ENCODE assay signal across 13 cellular contexts in the genomic region with DNA sequence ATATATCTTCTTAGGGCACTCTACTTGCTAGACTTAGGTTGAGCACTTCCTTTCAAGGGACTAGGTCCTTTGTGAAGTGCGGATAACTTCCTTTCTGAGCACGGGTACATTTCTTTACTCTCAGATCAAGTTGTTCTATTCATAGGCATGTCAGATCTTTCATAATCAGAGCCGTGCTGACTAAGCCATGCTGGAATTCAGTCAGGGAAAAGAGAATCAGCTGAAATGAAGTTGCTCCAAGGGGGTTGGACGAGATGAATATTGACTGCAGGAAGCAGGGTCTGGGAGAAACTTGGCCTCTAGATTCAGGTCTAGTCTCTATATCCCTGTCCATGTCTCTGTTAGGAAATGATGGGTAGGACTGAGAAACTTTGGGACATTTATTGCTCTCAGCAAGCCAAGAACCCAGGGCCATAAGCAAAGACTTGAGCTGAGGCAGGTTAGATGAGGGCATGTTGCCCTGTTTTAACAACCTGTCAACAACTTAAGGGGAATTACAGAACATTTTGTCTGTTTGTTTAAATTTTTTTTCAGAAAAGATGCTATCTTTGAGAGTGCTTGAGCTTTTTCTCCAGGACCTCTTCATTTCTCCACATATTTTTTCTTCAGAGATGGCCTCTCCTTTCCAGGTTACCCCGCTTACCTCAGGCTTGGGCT. TPM values are rescaled to one million over a fixed set of nuclear protein-coding genes. Genes with fewer than 3 reads are reported as not detected.
DNase-seq lines count a peak whose midpoint lies in the region; ATAC-seq, FAIRE-seq and TF ChIP-seq lines count a peak whose summit lies in the region.
"Had no signal": no experiment of that assay in that cellular context is flagged by ENCODE, and none has a peak within 500 bp of the region (broad histone marks: within the 10 kb centered on the region; RNA-seq: fewer than 3 reads in every experiment).

No MANE protein-coding gene starts in this region.

- no peak overlapping the region for H4K91ac ChIP-seq in H1 (replicated peaks; ENCODE audit: insufficient read length, low read length)

- H3K27me3 ChIP-seq in H1 (replicated peaks in 1 of 4; ENCODE audit: control insufficient read depth in 3 of 4, extremely low read depth in 1 of 4, insufficient read depth in 3 of 4, low read length in 3 of 4) (no peaks in the 10 kb centered on the region), left lung (no peaks in the 10 kb centered on the region)
- H3K27me3 ChIP-seq in naive thymus-derived CD4-positive, alpha-beta T cell (ENCODE audit: control insufficient read depth in 2 of 2, insufficient read depth in 2 of 2, low read length in 2 of 2), result no peaks in the 10 kb centered on the region
- H3K27me3 ChIP-seq: BLaER1 treated with 17β-estradiol and CSF1 and Interleukin-3, amounts not matched to agents 10 nM and 100 nM had no signal

- intact Hi-C loops in left lung (cut with DNase I), result no loop called here
- intact Hi-C loops in naive thymus-derived CD4-positive, alpha-beta T cell (cut with micrococcal nuclease), result no loop called here

- ATAC-seq in A549 (peak; percentile 71 to 79; a peak in 5 of 6 replicates), left lung (peak; percentile 93), GM21737 (IDR thresholded peaks at IDR 0.05; ENCODE audit: unreplicated experiment) (no peak)
- no peak for ATAC-seq in naive thymus-derived CD4-positive, alpha-beta T cell

- no peak overlapping the region for H2BK20ac ChIP-seq in H1 (ENCODE audit: low read length)

- H3K27ac ChIP-seq in A549 (peak overlapping the region; percentile 60 to 63; a peak in 4 of 6 replicates), H1 (ENCODE audit: low read depth, low read length) (no peak overlapping the region), left lung (peak overlapping the region; percentile 29 to 31)
- H3K27ac ChIP-seq in naive thymus-derived CD4-positive, alpha-beta T cell (ENCODE audit: low read depth, low read length), result no peak overlapping the region
- H3K27ac ChIP-seq: BLaER1 treated with 17β-estradiol and CSF1 and Interleukin-3, amounts not matched to agents 10 nM and 100 nM had no signal

- H3K36me3 ChIP-seq in H1 (ENCODE audit: control insufficient read depth in 2 of 4, insufficient read depth in 4 of 4, low read length in 3 of 4) (no peaks in the 10 kb centered on the region), left lung (no peaks in the 10 kb centered on the region)
- no peaks in the 10 kb centered on the region for H3K36me3 ChIP-seq in naive thymus-derived CD4-positive, alpha-beta T cell (ENCODE audit: control insufficient read depth in 2 of 3, insufficient read depth in 3 of 3, low read length in 3 of 3)
- H3K36me3 ChIP-seq: BLaER1 treated with 17β-estradiol and CSF1 and Interleukin-3, amounts not matched to agents 10 nM and 100 nM; HAP-1 had no signal

- CTCF ChIA-PET in A549 (lab: Yijun Ruan, JAX) (interaction anchor here (1.2 to 2.8 kb wide), 3 partner anchors 17 to 103 kb away, joined by 3 to 7 read pairs (median 6); no protein-coding TSS in a partner anchor), H1 (lab: Charles Lee; ENCODE audit: partially characterized antibody) (interaction anchor here (0.6 to 1.5 kb wide), 4 partner anchors 12 to 58 kb away, joined by 3 to 4 read pairs (median 4); a partner anchor contains a TSS)
- CTCF ChIA-PET in naive thymus-derived CD4-positive, alpha-beta T cell (lab: Charles Lee), result no interaction called here

- no peaks in the 10 kb centered on the region for H3K79me2 ChIP-seq in H1 (ENCODE audit: control insufficient read depth in 1 of 2, insufficient read depth in 2 of 2, low read length in 2 of 2)

- no peak overlapping the region for H2BK12ac ChIP-seq in H1 (ENCODE audit: low read depth, low read length)

- no peak overlapping the region for H3K27ac Mint-ChIP-seq in naive thymus-derived CD4-positive, alpha-beta T cell
- H3K27ac Mint-ChIP-seq: T-helper 2 cell treated with Interferon-gamma antibody and Interleukin-4, amounts not matched to agents 5 μg/mL and 100 μg/mL, for 36 hours had no signal

- H3K4ac ChIP-seq in H1 (replicated peaks; ENCODE audit: insufficient read length, low read depth, low read length), result no peak overlapping the region

- no peak overlapping the region for H3K4me3 Mint-ChIP-seq in naive thymus-derived CD4-positive, alpha-beta T cell
- H3K4me3 Mint-ChIP-seq: T-helper 2 cell treated with Interferon-gamma antibody and Interleukin-4, amounts not matched to agents 5 μg/mL and 100 μg/mL, for 36 hours had no signal

- no peak overlapping the region for H4K8ac ChIP-seq in H1 (ENCODE audit: extremely low read depth, insufficient read depth, low read length)

- no peak overlapping the region for H3K56ac ChIP-seq in H1 (replicated peaks; ENCODE audit: insufficient read length, low read depth, low read length)

- no peak overlapping the region for H2AK5ac ChIP-seq in H1 (ENCODE audit: low read depth, low read length)

- H3K79me1 ChIP-seq in H1 (ENCODE audit: low read depth, low read length), result no peaks in the 10 kb centered on the region

- TF ChIP-seq POLR2A in A549 (IDR thresholded peaks at IDR 0.05; ENCODE audit: low read length) (no peak), H1 (IDR thresholded peaks at IDR 0.05; ENCODE audit: control extremely low read depth in 1 of 2, low read depth in 2 of 2, low read length in 2 of 2) (no peak)

- POLR2A ChIA-PET in A549 (lab: Yijun Ruan, JAX) (no interaction called here), H1 (lab: Charles Lee; ENCODE audit: partially characterized antibody) (no interaction called here)
- POLR2A ChIA-PET in naive thymus-derived CD4-positive, alpha-beta T cell (lab: Charles Lee), result no interaction called here

- H2BK5ac ChIP-seq in H1 (ENCODE audit: low read depth, low read length), result no peak overlapping the region

- no peak overlapping the region for H3K18ac ChIP-seq in H1 (ENCODE audit: extremely low read depth, low read length)

- H3K27me3 Mint-ChIP-seq in naive thymus-derived CD4-positive, alpha-beta T cell, result peaks cover 6 to 30% (median 17%) of the 10 kb centered on the region in 5 donors

- H3K9ac ChIP-seq in H1 (replicated peaks in 1 of 4; ENCODE audit: extremely low read depth in 1 of 4, low read depth in 3 of 4, low read length in 3 of 4), result no peak overlapping the region
- H3K9ac ChIP-seq: BLaER1 treated with 17β-estradiol and CSF1 and Interleukin-3, amounts not matched to agents 10 nM and 100 nM had no signal

- TF ChIP-seq CTCF in A549 (IDR thresholded peaks at IDR 0.05) (no peak), H1 (IDR thresholded peaks at IDR 0.05; ENCODE audit: control extremely low read depth in 1 of 3, insufficient read depth in 1 of 3, low read depth in 1 of 3, low read length in 3 of 3) (no peak), left lung (IDR thresholded peaks at IDR 0.05) (no peak)

- H4K20me1 ChIP-seq in H1 (replicated peaks in 1 of 2; ENCODE audit: control insufficient read depth in 1 of 2, insufficient read depth in 2 of 2, low read length in 2 of 2), result no peaks in the 10 kb centered on the region
- H4K20me1 ChIP-seq: BLaER1 treated with 17β-estradiol and CSF1 and Interleukin-3, amounts not matched to agents 10 nM and 100 nM had no signal

- H3K4me1 Mint-ChIP-seq in naive thymus-derived CD4-positive, alpha-beta T cell, result no peaks in the 10 kb centered on the region

- no peak overlapping the region for H3K4me3 ChIP-seq in A549
- no peak overlapping the region for H3K4me3 ChIP-seq in H1 (ENCODE audit: extremely low read depth in 1 of 4, insufficient read depth in 2 of 4, low read depth in 3 of 4, low read length in 4 of 4)
- H3K4me3 ChIP-seq in left lung, result no peak overlapping the region
- no peak overlapping the region for H3K4me3 ChIP-seq in naive thymus-derived CD4-positive, alpha-beta T cell (ENCODE audit: low read length)
- H3K4me3 ChIP-seq: BLaER1 treated with 17β-estradiol and CSF1 and Interleukin-3, amounts not matched to agents 10 nM and 100 nM; HAP-1 had no signal

- H3K23me2 ChIP-seq in H1 (ENCODE audit: low read depth, low read length), result no peaks in the 10 kb centered on the region; the same call in 1 of the 2 replicates

- H3K23ac ChIP-seq in H1 (ENCODE audit: insufficient read length), result no peak overlapping the region

- WGBS in A549 (ENCODE audit: missing lambda C conversion rate), result 38% methylated on average over 5 of the region's 5 CpGs
- 95% methylated on average over 5 of the region's 5 CpGs; no CpG with 5 or more reads in 1 of the 2 experiments for WGBS in H1 (ENCODE audit: extremely low coverage in 1 of 2, insufficient coverage in 1 of 2, insufficient read length in 1 of 2, insufficient replicate concordance in 2 of 2, low coverage in 1 of 2, low lambda C conversion rate in 2 of 2, missing lambda C conversion rate in 1 of 2), 2 experiments

- peak overlapping the region; percentile 43 for H3K4me2 ChIP-seq in A549
- H3K4me2 ChIP-seq in H1 (ENCODE audit: insufficient read depth in 1 of 2, low read depth in 2 of 2, low read length in 2 of 2), result no peak overlapping the region
- H3K4me2 ChIP-seq: BLaER1 treated with 17β-estradiol and CSF1 and Interleukin-3, amounts not matched to agents 10 nM and 100 nM had no signal

- no peak for TF ChIP-seq RAD21 in A549 (conservative IDR thresholded peaks at IDR 0.05 in 1 of 2, IDR thresholded peaks at IDR 0.05 in 1 of 2)
- no peak for TF ChIP-seq RAD21 in H1 (IDR thresholded peaks at IDR 0.05 in 1 of 2, conservative IDR thresholded peaks at IDR 0.05 in 1 of 2; ENCODE audit: low read depth in 2 of 2, low read length in 2 of 2)

- no peak overlapping the region for H4K5ac ChIP-seq in H1 (ENCODE audit: insufficient read length, low read depth, low read length)

- 0 out of 2 replicates have a peak overlapping the region, but pooled peaks have one; percentile 31 for H2AFZ ChIP-seq in H1 (ENCODE audit: low read length)

- peaks cover 0 to 2% (median 0%) of the 10 kb centered on the region in 11 donors for H3K9me3 Mint-ChIP-seq in naive thymus-derived CD4-positive, alpha-beta T cell
- H3K9me3 Mint-ChIP-seq: T-helper 2 cell treated with Interferon-gamma antibody and Interleukin-4, amounts not matched to agents 5 μg/mL and 100 μg/mL, for 36 hours had no signal

- DNase-seq in A549 (ENCODE audit: low read depth in 1 of 2, low spot score in 1 of 2) (peak; percentile 10 to 36), HTR-8/SVneo (ENCODE audit: insufficient read length, low spot score) (peak; percentile 13), H1 (ENCODE audit: low read depth in 1 of 2, low spot score in 2 of 2) (no peak), left lung (no peak), cortex of kidney (lab: John Stamatoyannopoulos, UW) (no peak), GF-D8 (lab: John Stamatoyannopoulos, UW) (no peak)
- DNase-seq in naive thymus-derived CD4-positive, alpha-beta T cell, result no peak
- DNase-seq: NCI-H2227 treated with DMSO at 0.1 percent for 48 hours had no signal

- FAIRE-seq in A549 (lab: Jason Lieb, UNC) (no peak), HTR-8/SVneo (lab: Jason Lieb, UNC) (no peak), H1 (lab: Jason Lieb, UNC) (no peak)

- TF ChIP-seq EP300 in A549 (IDR thresholded peaks at IDR 0.05) (no peak), H1 (IDR thresholded peaks at IDR 0.05; ENCODE audit: borderline replicate concordance in 1 of 2, low read depth in 2 of 2, low read length in 2 of 2) (no peak)

- H3K9me3 ChIP-seq in A549 (no peaks in the 10 kb centered on the region), H1 (ENCODE audit: insufficient read depth in 2 of 2, low read depth in 1 of 2, low read length in 1 of 2) (no peaks in the 10 kb centered on the region), left lung (no peaks in the 10 kb centered on the region)
- H3K9me3 ChIP-seq in naive thymus-derived CD4-positive, alpha-beta T cell (ENCODE audit: control insufficient read depth in 2 of 3, low read length in 3 of 3), result no peaks in the 10 kb centered on the region
- H3K9me3 ChIP-seq: BLaER1 treated with 17β-estradiol and CSF1 and Interleukin-3, amounts not matched to agents 10 nM and 100 nM; HAP-1 had no signal

- no peak overlapping the region for H3K14ac ChIP-seq in H1 (ENCODE audit: insufficient read length)

- H3K4me1 ChIP-seq in A549 (peaks cover 15% of the 10 kb centered on the region), H1 (replicated peaks in 1 of 4; ENCODE audit: control insufficient read depth in 3 of 4, insufficient read depth in 4 of 4, low read length in 3 of 4) (no peaks in the 10 kb centered on the region), left lung (peaks cover 0 to 4% of the 10 kb centered on the region in 2 donors)
- H3K4me1 ChIP-seq in naive thymus-derived CD4-positive, alpha-beta T cell (ENCODE audit: control insufficient read depth in 2 of 2, insufficient read depth in 2 of 2, low read length in 2 of 2), result no peaks in the 10 kb centered on the region
- H3K4me1 ChIP-seq: BLaER1 treated with 17β-estradiol and CSF1 and Interleukin-3, amounts not matched to agents 10 nM and 100 nM; HAP-1 had no signal

- no peaks in the 10 kb centered on the region for H3K36me3 Mint-ChIP-seq in naive thymus-derived CD4-positive, alpha-beta T cell

- H2BK15ac ChIP-seq in H1 (ENCODE audit: low read length), result no peak overlapping the region

- H2BK120ac ChIP-seq in H1 (replicated peaks; ENCODE audit: low read depth, low read length), result no peak overlapping the region

RNA-seq across cellular contexts. Expression of a gene that starts 28.3 kb away (rescaled TPM):
- polyA plus RNA-seq in A549 (2011; rRNA removed), result 109 and 187 TPM in 2 replicates
- polyA plus RNA-seq in A549 (2012; cell fraction: cytosol; rRNA removed), result 82.4 and 87.0 TPM in 2 replicates
- polyA plus RNA-seq in A549 (2012; cell fraction: nucleus; rRNA removed), result 71.0 and 88.4 TPM in 2 replicates
- polyA plus RNA-seq in A549 (2017; fragmentation: RNase III; extraction: RNeasy Plus Mini Kit Qiagen cat#74134 plus additional on column Dnase treatment), result 46.3 to 58.9 TPM (median 52.2 TPM) in 3 replicates
- 24.0 and 37.3 TPM in 2 replicates for polyA minus RNA-seq in A549 (2011; rRNA and poly(A)+ RNA removed)
- not detected in 2 replicates for total RNA-seq in H1 (2021; fragmentation: NEBNext Ultra II Directional; extraction: Animal tissue kit (Norgen Biotek cat#: 25700))
- not detected in 2 replicates for polyA plus RNA-seq in H1 (2011; rRNA removed)
- polyA plus RNA-seq in H1 (2011; cell fraction: cytosol; rRNA removed), result not detected
- polyA plus RNA-seq in H1 (2011; cell fraction: nucleus; rRNA removed), result not detected
- not detected in 4 replicates for polyA plus RNA-seq in H1 (2012, experiment 1 of 2)
- polyA plus RNA-seq in H1 (2012, experiment 2 of 2), result not detected
- polyA plus RNA-seq in H1 (2013, experiment 1 of 2), result 0.51 TPM
- polyA plus RNA-seq in H1 (2013, experiment 2 of 2), result 0.52 TPM
- not detected in 2 replicates for polyA minus RNA-seq in H1 (2011; rRNA and poly(A)+ RNA removed)
- not detected for polyA minus RNA-seq in H1 (2011; cell fraction: cytosol; rRNA and poly(A)+ RNA removed)
- not detected for polyA minus RNA-seq in H1 (2011; cell fraction: nucleus; rRNA and poly(A)+ RNA removed)
- 100 to 1,000 TPM in 1 of 2 donors, 10 to 100 TPM in 1; 16.8 to 130 TPM for total RNA-seq in left lung
- 10 to 100 TPM in 2 of 5 experiments, under 1 TPM in 2, not detected in 1; 0.36 to 30.5 (median 6.7) TPM for total RNA-seq in naive thymus-derived CD4-positive, alpha-beta T cell
- 1 to 10 TPM; 1.1 to 6.0 TPM for polyA plus RNA-seq in naive thymus-derived CD4-positive, alpha-beta T cell
- polyA plus RNA-seq: neural cell had no signal

Comparison
In these comparisons a context has a peak if more than half of its experiments do, and no peak if none do; other contexts are left out.
1. ATAC-seq: peak in A549 (2 of 2) and left lung (single experiment); none in naive thymus-derived CD4-positive, alpha-beta T cell (single experiment) and GM21737 (single experiment).
2. DNase-seq: peak in A549 (2 of 2) and HTR-8/SVneo (single experiment); none in H1 (0 of 2), left lung (0 of 2), cortex of kidney (single experiment), naive thymus-derived CD4-positive, alpha-beta T cell (0 of 9) and GF-D8 (single experiment).
3. H3K27ac ChIP-seq: peak in A549 (2 of 2) and left lung (2 of 2); none in H1 (single experiment) and naive thymus-derived CD4-positive, alpha-beta T cell (single experiment).